7 cellular contexts compared by ENCODE assay signal in genomic region chr6:130801368-130801767, GRCh38. TPM values are rescaled to one million over a fixed set of nuclear protein-coding genes. Genes with fewer than 3 reads are reported as not detected.
"Had no signal": no experiment of that assay in that cellular context is flagged by ENCODE, and none has a peak within 500 bp of the region (broad histone marks: within the 10 kb centered on the region; RNA-seq: fewer than 3 reads in every experiment).

No MANE protein-coding gene starts in this region.

RNA-seq across cellular contexts. Expression of gene SMLR1, which starts 25.8 kb away (rescaled TPM):
- total RNA-seq: GM23248, GM23338, H1, H4, H7, H9, HFFc6 had no signal
